ENCODE assay signal across 1 cellular context in genomic region chr4:10006236-10006603, GRCh38.
TF ChIP-seq lines count a peak whose summit lies in the region.

No MANE protein-coding gene starts in this region.

TF ChIP-seq in IMR-90, 13 proteins besides CTCF, POLR2A, EP300 and RAD21 (continued from another document):
- TF ChIP-seq ELK1 (IDR thresholded peaks at IDR 0.05; ENCODE audit: borderline replicate concordance, low read depth, low read length) (no peak), CEBPB (IDR thresholded peaks at IDR 0.05; ENCODE audit: low read depth, low read length) (no peak), FOS (IDR thresholded peaks at IDR 0.05; ENCODE audit: low read depth, low read length) (no peak), MXI1 (IDR thresholded peaks at IDR 0.05; ENCODE audit: borderline replicate concordance, low read depth, low read length) (no peak)
